8 cellular contexts compared by ENCODE assay signal in the genomic region with DNA sequence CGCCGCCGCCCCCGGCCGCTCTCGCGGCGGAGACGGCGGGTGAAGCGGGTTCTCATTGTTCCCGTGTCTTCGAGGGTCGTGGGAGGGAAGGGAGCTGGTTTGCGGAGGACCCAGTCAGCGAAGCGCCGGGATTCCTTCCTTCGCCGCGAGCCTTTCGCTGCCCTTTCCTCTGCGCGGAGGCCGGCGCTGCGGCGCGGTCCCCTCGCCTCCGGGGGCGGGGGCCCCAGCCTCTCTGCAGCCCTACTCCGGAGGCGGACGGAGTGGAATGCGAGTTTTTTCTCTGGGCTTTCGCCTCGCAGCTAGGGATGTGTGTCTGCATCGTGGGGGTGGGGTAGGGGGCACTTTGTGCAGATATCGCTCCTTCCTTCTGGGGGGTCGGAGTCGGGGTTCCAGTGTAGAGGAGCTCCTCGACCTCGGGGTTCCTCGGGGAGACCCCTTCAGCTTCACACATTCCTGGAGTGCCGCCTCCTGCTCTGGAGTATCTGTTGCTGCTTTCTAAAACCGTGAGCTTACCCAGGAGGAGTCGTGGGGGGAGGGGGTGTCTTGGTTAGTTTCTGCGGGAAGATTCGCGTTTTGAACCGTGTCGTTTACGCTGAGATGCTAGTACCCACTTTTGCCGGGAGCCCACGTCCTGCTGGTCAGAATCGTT. TPM values are rescaled to one million over a fixed set of nuclear protein-coding genes. Genes with fewer than 3 reads are reported as not detected.
DNase-seq lines count a peak whose midpoint lies in the region; ATAC-seq, FAIRE-seq and TF ChIP-seq lines count a peak whose summit lies in the region.

No MANE protein-coding gene starts in this region.

- peak overlapping the region; percentile 96 for H3K4me2 ChIP-seq in smooth muscle cell

- in situ Hi-C loops in SK-MEL-5 (cut with HindIII; ENCODE audit: low pct_unique_long_range_greater_than_20kb, low sequenced_read_pairs) = no loop called here
- in situ Hi-C loops in brain microvascular endothelial cell (cut with HindIII; ENCODE audit: low pct_ligation_motif_present, low sequenced_read_pairs) = no loop called here

- H3K27ac ChIP-seq in brain microvascular endothelial cell (peak overlapping the region; percentile 43), smooth muscle cell (ENCODE audit: low read depth) (peak overlapping the region; percentile 63)

- peak overlapping the region; percentile 84 for H3K9ac ChIP-seq in smooth muscle cell (ENCODE audit: low read depth)

- intact Hi-C loops in CD14-positive monocyte (cut with micrococcal nuclease) = no loop called here

- peaks cover 4 to 7% of the 10 kb centered on the region in 2 donors for H3K36me3 Mint-ChIP-seq in CD14-positive monocyte

- TF ChIP-seq CTCF in CD14-positive monocyte (IDR thresholded peaks at IDR 0.05) (no peak), brain microvascular endothelial cell (IDR thresholded peaks at IDR 0.05; ENCODE audit: low read depth, low read length, missing control alignments) (peak; percentile 6), smooth muscle cell (IDR thresholded peaks at IDR 0.05; ENCODE audit: borderline replicate concordance, insufficient read depth, poor library complexity, severe bottlenecking) (no peak)

- H3K27me3 ChIP-seq in brain microvascular endothelial cell (replicated peaks) (no peaks in the 10 kb centered on the region), smooth muscle cell (ENCODE audit: low read depth) (no peaks in the 10 kb centered on the region)

- H3F3A ChIP-seq in smooth muscle cell (ENCODE audit: low read depth) = no peaks in the 10 kb centered on the region

- WGBS in smooth muscle cell (ENCODE audit: low lambda C conversion rate) = under 1% methylated on average over 45 of the region's 57 CpGs

- peaks cover 0 to 1% (median 0%) of the 10 kb centered on the region in 7 donors for H3K9me3 Mint-ChIP-seq in CD14-positive monocyte

- H2AFZ ChIP-seq in smooth muscle cell (ENCODE audit: low read depth) = peak overlapping the region; percentile 87

- FAIRE-seq in GM19239 (lab: Jason Lieb, UNC) = peak; percentile 68

- peak overlapping the region; percentile 97 to 98 for H3K4me3 Mint-ChIP-seq in CD14-positive monocyte

- peaks cover 48% of the 10 kb centered on the region for H3K4me1 Mint-ChIP-seq in CD14-positive monocyte

- H4K20me1 ChIP-seq in smooth muscle cell (ENCODE audit: low read depth) = peaks cover 48% of the 10 kb centered on the region

- DNase-seq in CD14-positive monocyte (ENCODE audit: low spot score) (no peak), GM19239 (ENCODE audit: insufficient read length, low spot score) (peak; percentile 34), SK-MEL-5 (ENCODE audit: low read depth, low spot score) (peak; percentile 27), brain microvascular endothelial cell (peak; percentile 24), iPS-NIHi11 (ENCODE audit: low spot score) (peak; percentile 73), smooth muscle cell (lab: John Stamatoyannopoulos, UW; ENCODE audit: unreplicated experiment) (no peak), NOMO-1 treated with DMSO at 0.1 percent for 48 hours (lab: John Stamatoyannopoulos, UW; ENCODE audit: unreplicated experiment) (no peak)

- H3K79me2 ChIP-seq in smooth muscle cell (ENCODE audit: low read depth) = peaks cover 45% of the 10 kb centered on the region

- H3K27me3 Mint-ChIP-seq in CD14-positive monocyte (ENCODE audit: low read depth in 3 of 3) = peaks cover 0 to 2% (median 1%) of the 10 kb centered on the region in 3 donors

- no peaks in the 10 kb centered on the region for H3K36me3 ChIP-seq in brain microvascular endothelial cell (replicated peaks)
- no peaks in the 10 kb centered on the region for H3K36me3 ChIP-seq in smooth muscle cell (ENCODE audit: low read depth)

- H3K9me3 ChIP-seq in smooth muscle cell (replicated peaks; ENCODE audit: low read depth) = no peaks in the 10 kb centered on the region

- H3K4me1 ChIP-seq in smooth muscle cell (ENCODE audit: low read depth) = peaks cover 20% of the 10 kb centered on the region

- H3K4me3 ChIP-seq in brain microvascular endothelial cell (ENCODE audit: low read depth, low read length) (peak overlapping the region; percentile 82), smooth muscle cell (peak overlapping the region; percentile 77)

- peak; percentile 16 for ATAC-seq in HG03442 (IDR thresholded peaks at IDR 0.05; ENCODE audit: unreplicated experiment)

- H3K27ac Mint-ChIP-seq in CD14-positive monocyte = peak overlapping the region; percentile 73 to 92 (median 90)

RNA-seq across cellular contexts. Expression of a gene that starts 0.6 kb away (rescaled TPM):
- 10 to 100 TPM; 19.3 to 25.2 TPM for polyA plus RNA-seq in CD14-positive monocyte
- 26.2 and 37.2 TPM in 2 replicates for total RNA-seq in SK-MEL-5 (2014; rRNA removed; shearing (Covaris generic))
- 15.2 and 25.1 TPM in 2 replicates for polyA plus RNA-seq in SK-MEL-5 (2015; cell fraction: cytosol; rRNA removed)
- polyA plus RNA-seq in SK-MEL-5 (2015; cell fraction: nucleus; rRNA removed) = 9.7 and 9.8 TPM in 2 replicates
- total RNA-seq in smooth muscle cell = 40.8 and 41.2 TPM in 2 replicates
- 18.7 and 34.6 TPM in 2 replicates for polyA plus RNA-seq in smooth muscle cell

Comparison
In these comparisons a context has a peak if more than half of its experiments do, and no peak if none do; other contexts are left out.
1. DNase-seq: peak in GM19239 (single experiment), SK-MEL-5 (single experiment), brain microvascular endothelial cell (single experiment) and iPS-NIHi11 (single experiment); none in CD14-positive monocyte (single experiment), smooth muscle cell (single experiment) and NOMO-1 treated with DMSO at 0.1 percent for 48 hours (single experiment).